ENCODE assay signal across 1 cellular context in genomic region chr2:88126772-88127637, GRCh38.
A peak's percentile ranks its signal among the peaks of the same experiment; 100 is the strongest.
TF ChIP-seq lines count a peak whose summit lies in the region.

No MANE protein-coding gene starts in this region.

TF ChIP-seq in HepG2, 621 proteins besides CTCF, POLR2A, EP300 and RAD21 (continued from another document and continues in another):
- TF ChIP-seq TFAP4 (IDR thresholded peaks at IDR 0.05; ENCODE audit: borderline replicate concordance, low read depth) (no peak), NRL (CRISPR knock-in tag; IDR thresholded peaks at IDR 0.05; ENCODE audit: borderline replicate concordance) (0 out of 2 replicates have a peak, but pooled peaks have one; percentile 39), STAT6 (CRISPR knock-in tag; IDR thresholded peaks at IDR 0.05; ENCODE audit: borderline replicate concordance) (0 out of 2 replicates have a peak, but pooled peaks have one; percentile 5), ZNF275 (CRISPR knock-in tag; IDR thresholded peaks at IDR 0.05; ENCODE audit: borderline replicate concordance) (peak; percentile 77; the same call in 1 of the 2 replicates), KLF12 (CRISPR knock-in tag; IDR thresholded peaks at IDR 0.05; ENCODE audit: borderline replicate concordance) (no peak), SRSF4 (IDR thresholded peaks at IDR 0.05; ENCODE audit: low read depth, low read length, poor library complexity, severe bottlenecking) (no peak), HMG20A (CRISPR knock-in tag; IDR thresholded peaks at IDR 0.05; ENCODE audit: borderline replicate concordance) (peak; percentile 2; the same call in 1 of the 2 replicates), NCOA5 (CRISPR knock-in tag; IDR thresholded peaks at IDR 0.05) (0 out of 2 replicates have a peak, but pooled peaks have one; percentile 9), ZFP90 (CRISPR knock-in tag; IDR thresholded peaks at IDR 0.05; ENCODE audit: borderline replicate concordance) (0 out of 2 replicates have a peak, but pooled peaks have one; percentile 9), KAT7 (CRISPR knock-in tag; IDR thresholded peaks at IDR 0.05; ENCODE audit: borderline replicate concordance) (no peak; the same call in 1 of the 2 replicates), SRF (IDR thresholded peaks at IDR 0.05; ENCODE audit: low read depth, low read length) (0 out of 2 replicates have a peak, but pooled peaks have one; percentile 20), ARID2 (CRISPR knock-in tag; IDR thresholded peaks at IDR 0.05; ENCODE audit: borderline replicate concordance) (no peak; the same call in 1 of the 2 replicates), SMYD3 (CRISPR knock-in tag; IDR thresholded peaks at IDR 0.05) (0 out of 2 replicates have a peak, but pooled peaks have one; percentile 60), TEF (CRISPR knock-in tag; IDR thresholded peaks at IDR 0.05) (0 out of 2 replicates have a peak, but pooled peaks have one; percentile 6), ZXDC (CRISPR knock-in tag; IDR thresholded peaks at IDR 0.05) (0 out of 2 replicates have a peak, but pooled peaks have one; percentile 5), GATAD2A (CRISPR knock-in tag; IDR thresholded peaks at IDR 0.05) (no peak), NFE2 (CRISPR knock-in tag; IDR thresholded peaks at IDR 0.05) (no peak), THRA (CRISPR knock-in tag; IDR thresholded peaks at IDR 0.05; ENCODE audit: borderline replicate concordance) (no peak), THYN1 (CRISPR knock-in tag; IDR thresholded peaks at IDR 0.05; ENCODE audit: borderline replicate concordance, low read depth) (no peak), ZBTB42 (CRISPR knock-in tag; IDR thresholded peaks at IDR 0.05) (no peak), REXO4 (CRISPR knock-in tag; IDR thresholded peaks at IDR 0.05; ENCODE audit: borderline replicate concordance) (0 out of 2 replicates have a peak, but pooled peaks have one; percentile 46), ZNF280B (CRISPR knock-in tag; IDR thresholded peaks at IDR 0.05; ENCODE audit: borderline replicate concordance) (no peak), POLR2G (IDR thresholded peaks at IDR 0.05; ENCODE audit: low read depth, low read length) (no peak; the same call in 1 of the 2 replicates), SAFB2 (CRISPR knock-in tag; IDR thresholded peaks at IDR 0.05; ENCODE audit: borderline replicate concordance, low read depth) (no peak), TP53 (CRISPR knock-in tag; conservative IDR thresholded peaks at IDR 0.05) (0 out of 2 replicates have a peak, but pooled peaks have one; percentile 6), ZEB1 (IDR thresholded peaks at IDR 0.05; ENCODE audit: insufficient replicate concordance, low read depth) (no peak), RAD51 (IDR thresholded peaks at IDR 0.05; ENCODE audit: borderline replicate concordance) (no peak), HNRNPH1 (optimal IDR thresholded peaks at IDR 0.05; ENCODE audit: low read depth, low read length) (peak; percentile 85), ZNF33B (CRISPR knock-in tag; IDR thresholded peaks at IDR 0.05) (no peak), MZF1 (CRISPR knock-in tag; IDR thresholded peaks at IDR 0.05; ENCODE audit: borderline replicate concordance) (no peak), ZNF839 (CRISPR knock-in tag; IDR thresholded peaks at IDR 0.05; ENCODE audit: borderline replicate concordance) (no peak), SPEN (CRISPR knock-in tag; IDR thresholded peaks at IDR 0.05; ENCODE audit: low read depth) (peak; percentile 4; the same call in 1 of the 2 replicates), HES4 (CRISPR knock-in tag; IDR thresholded peaks at IDR 0.05; ENCODE audit: borderline replicate concordance) (peak; percentile 42; the same call in 1 of the 2 replicates), MTF1 (CRISPR knock-in tag; IDR thresholded peaks at IDR 0.05) (0 out of 2 replicates have a peak, but pooled peaks have one; percentile 74), ZNF512 (CRISPR knock-in tag; IDR thresholded peaks at IDR 0.05) (no peak), LBX2 (CRISPR knock-in tag; IDR thresholded peaks at IDR 0.05; ENCODE audit: borderline replicate concordance) (no peak), NR2F2 (IDR thresholded peaks at IDR 0.05; ENCODE audit: borderline replicate concordance, low read depth) (peak; percentile 36; the same call in 1 of the 2 replicates), TAF15 (IDR thresholded peaks at IDR 0.05; ENCODE audit: low read depth, low read length, poor library complexity, severe bottlenecking) (no peak), HMGXB4 (CRISPR knock-in tag; IDR thresholded peaks at IDR 0.05; ENCODE audit: borderline replicate concordance in 1 of 2, low read depth in 1 of 2) (no peak; a peak in 1 of 4 replicates), ZBTB39 (CRISPR knock-in tag; IDR thresholded peaks at IDR 0.05) (no peak), NCOR1 (IDR thresholded peaks at IDR 0.05; ENCODE audit: borderline replicate concordance, low read length) (no peak), REL (CRISPR knock-in tag; conservative IDR thresholded peaks at IDR 0.05) (peak; percentile 79; the same call in 1 of the 2 replicates), PHB2 (IDR thresholded peaks at IDR 0.05; ENCODE audit: partially characterized antibody) (no peak), TMF1 (CRISPR knock-in tag; IDR thresholded peaks at IDR 0.05; ENCODE audit: low read depth) (peak; percentile 81), ZBTB21 (CRISPR knock-in tag; IDR thresholded peaks at IDR 0.05) (no peak)
